ENCODE assay signal across 19 cellular contexts in the genomic region with DNA sequence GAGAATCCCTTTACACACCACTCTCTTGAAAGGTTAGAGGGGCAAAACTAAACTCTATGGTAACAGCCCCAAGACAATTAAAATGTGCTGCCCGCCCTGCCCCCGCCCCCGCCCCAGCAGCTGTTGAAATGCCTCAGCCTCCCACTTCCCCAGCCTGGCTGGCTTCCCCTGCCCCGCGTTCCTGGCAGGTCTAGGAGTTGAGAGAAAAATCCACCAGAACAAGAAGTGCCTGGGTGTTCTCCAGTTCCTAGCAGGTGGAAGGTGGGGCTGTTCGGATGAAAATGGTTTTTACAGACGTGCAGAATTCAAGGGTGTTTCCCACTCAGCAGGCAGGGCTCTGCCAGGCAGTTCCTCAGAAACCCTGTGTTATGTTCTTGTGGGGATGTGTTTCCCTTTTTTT.
"Had no signal": no experiment of that assay in that cellular context is flagged by ENCODE, and none has a peak within 500 bp of the region (broad histone marks: within the 10 kb centered on the region; RNA-seq: fewer than 3 reads in every experiment).

No MANE protein-coding gene starts in this region.

- H3K27ac ChIP-seq: left lung, parathyroid adenoma, prostate gland, sigmoid colon, stomach had no signal

- H3K36me3 Mint-ChIP-seq: immature natural killer cell; naive thymus-derived CD4-positive, alpha-beta T cell had no signal

- H3K27ac Mint-ChIP-seq: immature natural killer cell; naive thymus-derived CD4-positive, alpha-beta T cell; nephron progenitor cell had no signal

- H3K27me3 ChIP-seq: left lung, sigmoid colon, stomach had no signal

- H3K4me1 Mint-ChIP-seq: immature natural killer cell, nephron progenitor cell had no signal

- H3K4me1 ChIP-seq: left lung, parathyroid adenoma, prostate gland, sigmoid colon, stomach had no signal

- H3K4me3 Mint-ChIP-seq: immature natural killer cell; naive thymus-derived CD4-positive, alpha-beta T cell; nephron progenitor cell had no signal

- H3K9me3 Mint-ChIP-seq: immature natural killer cell, nephron progenitor cell had no signal

- H3K4me3 ChIP-seq: left lung, lung, prostate gland, sigmoid colon, stomach had no signal

- DNase-seq: effector memory CD4-positive, alpha-beta T cell; immature natural killer cell; left lung; mesenchymal stem cell; midbrain; naive thymus-derived CD4-positive, alpha-beta T cell; nephron progenitor cell; retina; sigmoid colon; small intestine; stimulated activated CD4-positive, alpha-beta T cell treated with anti-CD3 and anti-CD28 coated beads, Interleukin-12 subunit alpha, Interleukin-12 subunit beta, amount 100 ng/mL, for 4 hours; stimulated activated naive CD4-positive, alpha-beta T cell; stomach; substantia nigra; trophoblast cell had no signal

- H3K27me3 Mint-ChIP-seq: naive thymus-derived CD4-positive, alpha-beta T cell had no signal

- H3K36me3 ChIP-seq: left lung, prostate gland, sigmoid colon, stomach had no signal

- H3K9me3 ChIP-seq: left lung, prostate gland, sigmoid colon, stomach had no signal

- ATAC-seq: esophagus mucosa; left lung; naive thymus-derived CD4-positive, alpha-beta T cell had no signal
